ENCODE assay signal across 21 cellular contexts in the genomic region with DNA sequence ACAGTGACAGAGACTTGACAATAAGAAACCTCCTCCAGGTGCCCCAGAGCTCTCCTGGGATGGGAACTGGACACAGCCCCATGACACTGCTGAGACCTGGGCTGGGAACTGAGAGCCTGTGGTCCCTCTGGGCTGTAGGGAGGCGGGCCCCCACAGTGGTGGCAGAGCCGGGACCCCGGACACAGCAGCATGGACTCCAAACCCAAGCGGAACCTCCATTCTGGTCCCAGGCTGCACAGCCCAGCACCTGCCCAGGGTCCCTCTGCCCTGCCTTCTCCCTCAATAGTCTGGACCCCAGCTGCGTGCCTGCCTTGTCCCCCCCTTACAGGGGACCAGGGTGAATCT. TPM values are rescaled to one million over a fixed set of nuclear protein-coding genes. Genes with fewer than 3 reads are reported as not detected.
DNase-seq lines count a peak whose midpoint lies in the region; ATAC-seq and TF ChIP-seq lines count a peak whose summit lies in the region.
"Had no signal": no experiment of that assay in that cellular context is flagged by ENCODE, and none has a peak within 500 bp of the region (broad histone marks: within the 10 kb centered on the region; RNA-seq: fewer than 3 reads in every experiment).

No MANE protein-coding gene starts in this region.

- H3K4me1 Mint-ChIP-seq in activated T-cell treated with anti-CD3 and anti-CD28 coated beads, Interleukin-2, amount 50 U/mL, for 72 hours (ENCODE audit: low read depth) = peaks cover 75% of the 10 kb centered on the region
- H3K4me1 Mint-ChIP-seq in activated naive CD8-positive, alpha-beta T cell treated with anti-CD3 and anti-CD28 coated beads, Interleukin-2, amount 50 U/mL, for 24 hours = peaks cover 82% of the 10 kb centered on the region
- H3K4me1 Mint-ChIP-seq in neural progenitor cell = peaks cover 27% of the 10 kb centered on the region

- ATAC-seq in activated T-cell treated with anti-CD3 and anti-CD28 coated beads, Interleukin-2, amount 50 U/mL, for 72 hours (replicated peaks in 1 of 2) = no peak
- no peak for ATAC-seq in activated naive CD8-positive, alpha-beta T cell treated with anti-CD3 and anti-CD28 coated beads, Interleukin-2, amount 50 U/mL, for 24 hours
- ATAC-seq in GM18519 (IDR thresholded peaks at IDR 0.05; ENCODE audit: low FRiP score, unreplicated experiment) (no peak), GM21423 (IDR thresholded peaks at IDR 0.05; ENCODE audit: unreplicated experiment) (no peak), HG02938 (IDR thresholded peaks at IDR 0.05; ENCODE audit: unreplicated experiment) (no peak)

- H3K9me3 ChIP-seq in KOPT-K1 (ENCODE audit: insufficient read depth, low read length, poor library complexity, severe bottlenecking) (no peaks in the 10 kb centered on the region), neural progenitor cell (ENCODE audit: low read depth) (no peaks in the 10 kb centered on the region)
- H3K9me3 ChIP-seq: body of pancreas, colonic mucosa, right atrium auricular region, upper lobe of left lung had no signal

- peak overlapping the region; percentile 66 for H3K4me2 ChIP-seq in neural progenitor cell

- TF ChIP-seq CTCF in neural progenitor cell (IDR thresholded peaks at IDR 0.05) = no peak

- no peak overlapping the region for H2AFZ ChIP-seq in neural progenitor cell (replicated peaks)

- H3F3A ChIP-seq in neural progenitor cell (ENCODE audit: low read depth) = peaks cover 4% of the 10 kb centered on the region

- peaks cover 0 to 4% of the 10 kb centered on the region in 2 donors for H3K36me3 Mint-ChIP-seq in activated T-cell treated with anti-CD3 and anti-CD28 coated beads, Interleukin-2, amount 50 U/mL, for 72 hours (ENCODE audit: insufficient read depth in 2 of 2)
- H3K36me3 Mint-ChIP-seq in activated naive CD8-positive, alpha-beta T cell treated with anti-CD3 and anti-CD28 coated beads, Interleukin-2, amount 50 U/mL, for 24 hours (ENCODE audit: low read depth) = peaks cover 6% of the 10 kb centered on the region
- no peaks in the 10 kb centered on the region for H3K36me3 Mint-ChIP-seq in neural progenitor cell
- H3K36me3 Mint-ChIP-seq: mesothelial cell of epicardium had no signal

- no peak overlapping the region for H3K4me3 ChIP-seq in neural progenitor cell
- H3K4me3 ChIP-seq: body of pancreas, colonic mucosa, right atrium auricular region, upper lobe of left lung had no signal

- H3K27me3 Mint-ChIP-seq in activated T-cell treated with anti-CD3 and anti-CD28 coated beads, Interleukin-2, amount 50 U/mL, for 72 hours (ENCODE audit: low read depth) = no peaks in the 10 kb centered on the region
- H3K27me3 Mint-ChIP-seq in activated naive CD8-positive, alpha-beta T cell treated with anti-CD3 and anti-CD28 coated beads, Interleukin-2, amount 50 U/mL, for 24 hours = no peaks in the 10 kb centered on the region
- H3K27me3 Mint-ChIP-seq in neural progenitor cell (ENCODE audit: insufficient read depth, low read depth) = peaks cover 4% of the 10 kb centered on the region

- no peaks in the 10 kb centered on the region for H3K9me3 Mint-ChIP-seq in activated T-cell treated with anti-CD3 and anti-CD28 coated beads, Interleukin-2, amount 50 U/mL, for 72 hours
- no peaks in the 10 kb centered on the region for H3K9me3 Mint-ChIP-seq in activated naive CD8-positive, alpha-beta T cell treated with anti-CD3 and anti-CD28 coated beads, Interleukin-2, amount 50 U/mL, for 24 hours
- H3K9me3 Mint-ChIP-seq in neural progenitor cell = no peaks in the 10 kb centered on the region
- H3K9me3 Mint-ChIP-seq: mesothelial cell of epicardium had no signal

- peaks cover 13% of the 10 kb centered on the region; the same call in 1 of the 2 replicates for H3K36me3 ChIP-seq in KOPT-K1 (ENCODE audit: insufficient read depth, low read length)
- H3K36me3 ChIP-seq in neural progenitor cell = no peaks in the 10 kb centered on the region
- H3K36me3 ChIP-seq: colonic mucosa, right atrium auricular region, upper lobe of left lung had no signal

- H3K27ac ChIP-seq in KOPT-K1 (ENCODE audit: low read depth, low read length, poor library complexity, severe bottlenecking) = peak overlapping the region; percentile 90
- no peak overlapping the region for H3K27ac ChIP-seq in neural progenitor cell
- H3K27ac ChIP-seq: body of pancreas, colonic mucosa, right atrium auricular region, upper lobe of left lung had no signal

- no peaks in the 10 kb centered on the region for H4K20me1 ChIP-seq in neural progenitor cell (ENCODE audit: low read depth)

- no peak overlapping the region for H3K9ac ChIP-seq in neural progenitor cell

- peak overlapping the region; percentile 7 for H3K27ac Mint-ChIP-seq in activated T-cell treated with anti-CD3 and anti-CD28 coated beads, Interleukin-2, amount 50 U/mL, for 72 hours
- peak overlapping the region; percentile 69 for H3K27ac Mint-ChIP-seq in activated naive CD8-positive, alpha-beta T cell treated with anti-CD3 and anti-CD28 coated beads, Interleukin-2, amount 50 U/mL, for 24 hours
- peak overlapping the region; percentile 47 for H3K27ac Mint-ChIP-seq in neural progenitor cell
- H3K27ac Mint-ChIP-seq: mesothelial cell of epicardium had no signal

- no peaks in the 10 kb centered on the region for H3K79me2 ChIP-seq in neural progenitor cell (ENCODE audit: low read depth)

- no peaks in the 10 kb centered on the region for H3K27me3 ChIP-seq in neural progenitor cell
- H3K27me3 ChIP-seq: body of pancreas, colonic mucosa, right atrium auricular region, upper lobe of left lung had no signal

- peaks cover 11% of the 10 kb centered on the region for H3K4me1 ChIP-seq in neural progenitor cell
- H3K4me1 ChIP-seq: body of pancreas, colonic mucosa, right atrium auricular region had no signal

- peak overlapping the region in 1 of 2 donors; percentile 1 for H3K4me3 Mint-ChIP-seq in activated T-cell treated with anti-CD3 and anti-CD28 coated beads, Interleukin-2, amount 50 U/mL, for 72 hours
- H3K4me3 Mint-ChIP-seq in activated naive CD8-positive, alpha-beta T cell treated with anti-CD3 and anti-CD28 coated beads, Interleukin-2, amount 50 U/mL, for 24 hours = no peak overlapping the region
- peak overlapping the region; percentile 5 for H3K4me3 Mint-ChIP-seq in neural progenitor cell
- H3K4me3 Mint-ChIP-seq: mesothelial cell of epicardium had no signal

- DNase-seq in activated T-cell treated with anti-CD3 and anti-CD28 coated beads, Interleukin-2, amount 50 U/mL, for 72 hours = no peak
- DNase-seq in activated T-cell treated with anti-CD3 and anti-CD28 coated beads for 4 hours (no peak), neural progenitor cell (ENCODE audit: low spot score) (no peak)
- DNase-seq in activated naive CD8-positive, alpha-beta T cell treated with anti-CD3 and anti-CD28 coated beads, Interleukin-2, amount 50 U/mL, for 24 hours = no peak
- DNase-seq: body of pancreas; colonic mucosa; DMS79 treated with DMSO at 0.1 percent for 48 hours; kidney glomerular epithelial cell; NCI-H1694 treated with DMSO at 0.1 percent for 48 hours; NCI-H226; NK-92 treated with Interleukin-12 subunit alpha and Interleukin-12 subunit beta, amount 100 ng/mL, for 24 hours; stimulated activated naive CD4-positive, alpha-beta T cell; upper lobe of left lung had no signal

RNA-seq across cellular contexts. Expression of a gene that starts 8.4 kb away (rescaled TPM):
- total RNA-seq in activated T-cell treated with anti-CD3 and anti-CD28 coated beads, Interleukin-2, amount 50 U/mL, for 72 hours = 10 to 100 TPM; 21.9 to 24.4 TPM
- total RNA-seq in neural progenitor cell (ENCODE audit: low replicate concordance) = 0.87 and 1.4 TPM in 2 replicates
- total RNA-seq: body of pancreas, fibroblast of villous mesenchyme, mesothelial cell of epicardium, RPMI7951 had no signal

RNA-seq across cellular contexts. Expression of a gene that starts 11.6 kb away (rescaled TPM):
- 100 to 1,000 TPM in 1 of 2 donors, 10 to 100 TPM in 1; 77.8 to 115 TPM for total RNA-seq in activated T-cell treated with anti-CD3 and anti-CD28 coated beads, Interleukin-2, amount 50 U/mL, for 72 hours
- total RNA-seq in neural progenitor cell (ENCODE audit: low replicate concordance) = 0.30 and 0.90 TPM in 2 replicates

RNA-seq across cellular contexts. Expression of a gene that starts 48.0 kb away (rescaled TPM):
- 10 to 100 TPM; 44.8 to 49.0 TPM for total RNA-seq in activated T-cell treated with anti-CD3 and anti-CD28 coated beads, Interleukin-2, amount 50 U/mL, for 72 hours
- total RNA-seq in neural progenitor cell (ENCODE audit: low replicate concordance) = 0.45 and 2.8 TPM in 2 replicates

Comparison
In these comparisons a context has a peak if more than half of its experiments do, and no peak if none do; other contexts are left out.
1. H3K27ac Mint-ChIP-seq: peak in every context shown above with its lines; median percentile 69 in activated naive CD8-positive, alpha-beta T cell treated with anti-CD3 and anti-CD28 coated beads, Interleukin-2, amount 50 U/mL, for 24 hours; 47 in neural progenitor cell; 7 in activated T-cell treated with anti-CD3 and anti-CD28 coated beads, Interleukin-2, amount 50 U/mL, for 72 hours.
2. RNA of a gene that starts 11.6 kb away (total RNA-seq): 77.8 to 115 TPM in activated T-cell treated with anti-CD3 and anti-CD28 coated beads, Interleukin-2, amount 50 U/mL, for 72 hours; 0.30 to 0.90 TPM in neural progenitor cell; every median in the first group is over 10 times any median in the second.
3. RNA of a gene that starts 48.0 kb away (total RNA-seq): 44.8 to 49.0 TPM in activated T-cell treated with anti-CD3 and anti-CD28 coated beads, Interleukin-2, amount 50 U/mL, for 72 hours; 0.45 to 2.8 TPM in neural progenitor cell; every median in the first group is over 10 times any median in the second.